Comparison of ENCODE assay signal across 8 cellular contexts in the genomic region with DNA sequence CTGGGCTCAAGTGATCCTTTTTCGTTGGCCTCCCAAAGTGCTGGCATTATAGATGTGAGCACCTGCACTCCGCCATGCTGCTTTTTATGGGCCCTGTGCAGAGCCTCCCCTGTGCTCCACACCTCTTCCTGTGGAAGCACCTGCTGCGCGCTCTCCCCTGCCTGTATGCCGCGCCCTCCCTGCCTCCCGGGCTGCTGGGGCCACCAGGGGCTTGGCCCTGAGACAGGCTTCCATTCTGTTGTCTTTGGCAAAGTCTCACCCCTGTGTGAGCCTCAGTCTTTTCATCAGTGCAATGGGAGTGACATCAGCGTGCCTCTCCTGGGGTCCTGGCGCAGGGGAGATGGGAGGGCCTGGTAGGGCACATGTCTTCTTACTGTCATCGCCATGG. TPM values are rescaled to one million over a fixed set of nuclear protein-coding genes. Genes with fewer than 3 reads are reported as not detected.
DNase-seq lines count a peak whose midpoint lies in the region; ATAC-seq, FAIRE-seq and TF ChIP-seq lines count a peak whose summit lies in the region.

No MANE protein-coding gene starts in this region.

- no peaks in the 10 kb centered on the region; the same call in 1 of the 2 replicates for H3K27me3 Mint-ChIP-seq in H9 (ENCODE audit: low read depth)

- no peaks in the 10 kb centered on the region for H4K20me1 ChIP-seq in H9 (ENCODE audit: control insufficient read depth, insufficient read depth, insufficient read length)
- no peaks in the 10 kb centered on the region for H4K20me1 ChIP-seq in SU-DHL-6 (ENCODE audit: low read depth, low read length)

- H3K9me3 Mint-ChIP-seq in H9 = no peaks in the 10 kb centered on the region

- H3K9me3 ChIP-seq in H9 (ENCODE audit: control insufficient read depth, low read depth, low read length) (no peaks in the 10 kb centered on the region), SU-DHL-6 (ENCODE audit: insufficient read depth, low read length) (no peaks in the 10 kb centered on the region), esophagus muscularis mucosa (no peaks in the 10 kb centered on the region), small intestine (ENCODE audit: control insufficient read depth, low read depth) (no peaks in the 10 kb centered on the region)

- no peak overlapping the region for H3K14ac ChIP-seq in H9 (ENCODE audit: insufficient read depth, low read length)

- intact Hi-C loops in esophagus muscularis mucosa (cut with DNase I) = no loop called here

- H3K9ac ChIP-seq in H9 (ENCODE audit: extremely low read depth, insufficient read length, low read length) (no peak overlapping the region), SU-DHL-6 (ENCODE audit: low read length) (peak overlapping the region; percentile 96)

- H3K27ac Mint-ChIP-seq in H9 = peak overlapping the region in 1 of 3 experiments; percentile 81; a peak in 2 of 7 replicates

- TF ChIP-seq POLR2A in esophagus muscularis mucosa (IDR thresholded peaks at IDR 0.05; ENCODE audit: low read depth) = no peak

- peaks cover 24 to 30% of the 10 kb centered on the region in 2 experiments for H3K4me1 Mint-ChIP-seq in H9

- H3K27ac ChIP-seq in H9 (ENCODE audit: insufficient read length, low read depth, low read length) (no peak overlapping the region), SU-DHL-6 (ENCODE audit: low read depth, low read length) (peak overlapping the region; percentile 84), esophagus muscularis mucosa (replicated peaks in 1 of 4) (peak overlapping the region; percentile 97 to 100 (median 100)), small intestine (ENCODE audit: low read depth in 1 of 2, low read length in 1 of 2) (peak overlapping the region; percentile 10 to 80)

- no peak overlapping the region for H4K91ac ChIP-seq in H9 (ENCODE audit: insufficient read length, low read depth, low read length)

- TF ChIP-seq CTCF in H9 (conservative IDR thresholded peaks at IDR 0.05) (no peak), SU-DHL-6 (IDR thresholded peaks at IDR 0.05; ENCODE audit: insufficient read depth, low read length, poor library complexity, severe bottlenecking) (no peak), esophagus muscularis mucosa (IDR thresholded peaks at IDR 0.05) (no peak)

- H3K56ac ChIP-seq in H9 (ENCODE audit: insufficient read length, low read depth, low read length) = no peak overlapping the region

- no peak for DNase-seq in H9
- DNase-seq in esophagus muscularis mucosa (ENCODE audit: extremely low spot score) = no peak
- no peak for DNase-seq in small intestine
- DNase-seq in NOMO-1 (lab: John Stamatoyannopoulos, UW; ENCODE audit: unreplicated experiment in 2 of 2) = no peak
- no peak for DNase-seq in KG1 (lab: John Stamatoyannopoulos, UW)
- no peak for DNase-seq in occipital lobe (lab: John Stamatoyannopoulos, UW)

- peak overlapping the region; percentile 66 for H3K4me3 ChIP-seq in SU-DHL-6 (ENCODE audit: insufficient read depth, low read length, poor library complexity, severe bottlenecking)
- peak overlapping the region; percentile 53 to 70 (median 70) for H3K4me3 ChIP-seq in esophagus muscularis mucosa
- H3K4me3 ChIP-seq in small intestine (ENCODE audit: low read depth in 1 of 2, low read length in 2 of 2) = peak overlapping the region in 1 of 2 donors; percentile 59

- TF ChIP-seq EP300 in esophagus muscularis mucosa (IDR thresholded peaks at IDR 0.05) = no peak

- H3K27me3 ChIP-seq in H9 (ENCODE audit: insufficient read depth, low read length) (no peaks in the 10 kb centered on the region), SU-DHL-6 (ENCODE audit: low read length) (no peaks in the 10 kb centered on the region), esophagus muscularis mucosa (no peaks in the 10 kb centered on the region), small intestine (ENCODE audit: control insufficient read depth in 2 of 2, insufficient read depth in 2 of 2, low read length in 2 of 2) (no peaks in the 10 kb centered on the region)

- H3K79me1 ChIP-seq in H9 (ENCODE audit: insufficient read depth, low read depth, low read length, poor library complexity, severe bottlenecking) = peaks cover under 1% of the 10 kb centered on the region

- ATAC-seq in GM19035 (IDR thresholded peaks at IDR 0.05; ENCODE audit: unreplicated experiment) = no peak

- H2BK5ac ChIP-seq in H9 (ENCODE audit: insufficient read length, low read length) = no peak overlapping the region

- no peak overlapping the region for H4K8ac ChIP-seq in H9 (replicated peaks; ENCODE audit: insufficient read length, low read depth, low read length)

- H3K36me3 Mint-ChIP-seq in H9 (ENCODE audit: insufficient read depth in 1 of 3, low read depth in 3 of 3) = peaks cover 22 to 64% (median 41%) of the 10 kb centered on the region in 3 experiments

- no CpG with 5 or more reads among the region's 10 CpGs for WGBS in H9 (ENCODE audit: extremely low coverage, insufficient read length, low lambda C conversion rate)
- 86% methylated on average over 10 of the region's 10 CpGs for WGBS in esophagus muscularis mucosa
- 21 to 48% (median 27%) methylated on average over 10 of the region's 10 CpGs for WGBS in small intestine, 3 donors

- no peak overlapping the region for H2BK120ac ChIP-seq in H9 (ENCODE audit: low read depth, low read length, poor library complexity, severe bottlenecking)

- no peak for FAIRE-seq in small intestine (lab: Jason Lieb, UNC)

- H2AK5ac ChIP-seq in H9 (ENCODE audit: insufficient read length, low read length) = no peak overlapping the region

- H3K36me3 ChIP-seq in SU-DHL-6 (ENCODE audit: low read length) = peaks cover 6% of the 10 kb centered on the region; the same call in 1 of the 2 replicates
- H3K36me3 ChIP-seq in esophagus muscularis mucosa = peaks cover 27 to 65% (median 58%) of the 10 kb centered on the region in 4 donors
- peaks cover 10 to 29% of the 10 kb centered on the region in 2 donors for H3K36me3 ChIP-seq in small intestine (ENCODE audit: control insufficient read depth in 2 of 2, insufficient read depth in 2 of 2, low read length in 2 of 2)

- H3K9me2 ChIP-seq in SU-DHL-6 (replicated peaks; ENCODE audit: insufficient read depth, low read length) = no peaks in the 10 kb centered on the region

- no peak overlapping the region for H3K4ac ChIP-seq in H9 (ENCODE audit: low read depth, low read length)

- no peak overlapping the region for H2BK12ac ChIP-seq in H9 (ENCODE audit: insufficient read length, low read depth, low read length)

- no peak overlapping the region for H2BK20ac ChIP-seq in H9 (ENCODE audit: low read depth, low read length, poor library complexity, severe bottlenecking)

- peak overlapping the region; percentile 71 to 87 for H3K4me3 Mint-ChIP-seq in H9

- no peak overlapping the region for H4K5ac ChIP-seq in H9 (ENCODE audit: insufficient read length, low read depth, low read length)

- H3K4me2 ChIP-seq in H9 (ENCODE audit: insufficient read depth, insufficient read length, low read length) (peak overlapping the region; percentile 67), SU-DHL-6 (ENCODE audit: low read depth, low read length, poor library complexity, severe bottlenecking) (peak overlapping the region; percentile 81)

- H3T11ph ChIP-seq in H9 (ENCODE audit: low read length) = no peak overlapping the region

- H3F3A ChIP-seq in SU-DHL-6 (ENCODE audit: insufficient read depth) = peaks cover 38% of the 10 kb centered on the region

- peaks cover 9% of the 10 kb centered on the region for H3K23me2 ChIP-seq in H9 (ENCODE audit: insufficient read length, low read depth, low read length, poor library complexity, severe bottlenecking)

- H3K79me2 ChIP-seq in H9 (ENCODE audit: insufficient read depth, low read length) (no peaks in the 10 kb centered on the region), SU-DHL-6 (ENCODE audit: insufficient read depth, low read length) (peaks cover 13% of the 10 kb centered on the region; the same call in 1 of the 2 replicates)

- H3K4me1 ChIP-seq in H9 (ENCODE audit: insufficient read depth, low read length) (no peaks in the 10 kb centered on the region), esophagus muscularis mucosa (peaks cover 46 to 68% (median 55%) of the 10 kb centered on the region in 4 donors), small intestine (ENCODE audit: control insufficient read depth in 2 of 2, insufficient read depth in 1 of 2, low read depth in 1 of 2, low read length in 1 of 2) (peaks cover 2 to 6% of the 10 kb centered on the region in 2 donors)

- H3K18ac ChIP-seq in H9 (ENCODE audit: insufficient read length, low read depth, low read length) = no peak overlapping the region

- H2BK15ac ChIP-seq in H9 (ENCODE audit: low read depth, low read length) = no peak overlapping the region

- no peak overlapping the region for H3K23ac ChIP-seq in H9 (ENCODE audit: insufficient read length, low read depth, low read length)

- H2AFZ ChIP-seq in H9 (ENCODE audit: low read length) (no peak overlapping the region), SU-DHL-6 (ENCODE audit: low read depth, low read length, severe bottlenecking) (no peak overlapping the region)

RNA-seq across cellular contexts. Expression of a gene that starts 1.3 kb away (rescaled TPM):
- 56.4 and 63.0 TPM in 2 replicates for total RNA-seq in H9 (2021)
- 10 to 100 TPM; 24.9 to 58.9 (median 43.6) TPM for total RNA-seq in esophagus muscularis mucosa
- 100 to 1,000 TPM in 1 of 3 donors, 10 to 100 TPM in 2; 80.6 to 118 (median 84.1) TPM for polyA plus RNA-seq in small intestine
- total RNA-seq in occipital lobe = 6.7 TPM

RNA-seq across cellular contexts. Expression of a gene that starts 7.5 kb away (rescaled TPM):
- total RNA-seq in H9 (2021) (249 and 263 TPM in 2 replicates), esophagus muscularis mucosa (100 to 1,000 TPM; 236 to 601 (median 429) TPM), occipital lobe (598 TPM)
- 100 to 1,000 TPM; 250 to 377 (median 368) TPM for polyA plus RNA-seq in small intestine

RNA-seq across cellular contexts. Expression of a gene that starts 9.1 kb away (rescaled TPM):
- total RNA-seq in H9 (2021) (14.3 TPM in 2 replicates), esophagus muscularis mucosa (not detected), occipital lobe (8.1 TPM)
- polyA plus RNA-seq in small intestine = 10 to 100 TPM; 17.7 to 31.3 (median 27.9) TPM

RNA-seq across cellular contexts. Expression of a gene that starts 28.2 kb away (rescaled TPM):
- 286 and 300 TPM in 2 replicates for total RNA-seq in H9 (2021)
- 10 to 100 TPM; 20.3 to 72.2 (median 31.8) TPM for total RNA-seq in esophagus muscularis mucosa
- polyA plus RNA-seq in small intestine = 10 to 100 TPM; 28.1 to 35.4 (median 30.6) TPM
- 15.3 TPM for total RNA-seq in occipital lobe

RNA-seq across cellular contexts. Expression of a gene that starts 35.1 kb away (rescaled TPM):
- total RNA-seq in H9 (2021) = 179 and 191 TPM in 2 replicates
- 100 to 1,000 TPM in 2 of 4 donors, 10 to 100 TPM in 2; 77.5 to 140 (median 109) TPM for total RNA-seq in esophagus muscularis mucosa
- 100 to 1,000 TPM; 310 to 823 (median 675) TPM for polyA plus RNA-seq in small intestine
- total RNA-seq in occipital lobe = 11.9 TPM
